In the genomic region with DNA sequence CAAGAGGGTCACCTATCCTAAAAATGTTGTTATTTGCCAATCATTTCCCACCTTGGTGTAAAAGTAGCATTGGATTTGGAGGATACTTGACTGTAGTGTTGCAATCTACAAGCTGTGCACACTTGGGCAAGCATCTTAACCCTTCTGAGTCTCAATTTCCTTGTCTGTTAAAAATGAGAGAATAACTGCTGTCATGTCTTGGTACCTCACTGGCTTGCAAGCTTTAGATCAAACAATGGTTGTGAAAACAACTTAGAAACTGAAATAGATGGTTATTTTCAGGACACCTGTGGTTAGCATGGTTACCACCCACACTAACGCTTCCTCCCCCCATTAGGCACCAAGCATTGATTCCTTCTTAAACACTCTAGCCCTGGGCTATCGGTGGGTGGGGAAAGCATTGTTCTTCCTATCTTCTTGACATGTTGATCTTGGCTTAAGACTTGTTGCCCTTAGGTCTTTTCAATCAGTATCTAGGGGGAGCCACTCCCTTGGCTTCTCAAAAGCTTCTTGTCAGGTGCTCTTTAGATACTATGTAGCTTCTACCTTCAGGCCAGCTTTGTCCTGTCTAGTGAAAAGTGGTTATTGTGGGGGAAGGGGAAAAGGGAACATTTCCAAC, we compare ENCODE assay signal across 8 cellular contexts. TPM values are rescaled to one million over a fixed set of nuclear protein-coding genes. Genes with fewer than 3 reads are reported as not detected.
DNase-seq lines count a peak whose midpoint lies in the region; ATAC-seq, FAIRE-seq and TF ChIP-seq lines count a peak whose summit lies in the region.

No MANE protein-coding gene starts in this region.

- H3K27ac Mint-ChIP-seq in Calu3 (ENCODE audit: unreplicated experiment) = no peak overlapping the region

- CTCF ChIA-PET in Calu3 (lab: Charles Lee) = interaction anchor here (1.5 kb wide), 1 partner anchor 10 kb away, joined by 3 read pairs; no protein-coding TSS in a partner anchor

- no peaks in the 10 kb centered on the region for H3K9me3 Mint-ChIP-seq in Calu3 (ENCODE audit: low read depth, unreplicated experiment)

- no peaks in the 10 kb centered on the region for H3K36me3 Mint-ChIP-seq in Calu3 (ENCODE audit: insufficient read depth, unreplicated experiment)

- BruUV-seq in Calu3 (replicated peaks; lab: Mats Ljungman, UMichigan) = no TSS peak

- FAIRE-seq in pancreas (lab: Jason Lieb, UNC) = no peak

- H3K4me3 ChIP-seq in lung = no peak overlapping the region
- H3K4me3 ChIP-seq in SJCRH30 = no peak overlapping the region
- no peak overlapping the region for H3K4me3 ChIP-seq in pancreas

- peaks cover 11% of the 10 kb centered on the region for H3K4me1 Mint-ChIP-seq in Calu3 (ENCODE audit: low read depth, unreplicated experiment)

- H3K4me1 ChIP-seq in lung (ENCODE audit: control insufficient read depth in 2 of 2, insufficient read depth in 2 of 2, low read length in 2 of 2) = no peaks in the 10 kb centered on the region
- peaks cover 33% of the 10 kb centered on the region for H3K4me1 ChIP-seq in SJCRH30
- no peaks in the 10 kb centered on the region for H3K4me1 ChIP-seq in pancreas

- no peak for DNase-seq in lung (ENCODE audit: low spot score)
- no peak for DNase-seq in Calu3
- DNase-seq in SJCRH30 = no peak
- no peak for DNase-seq in NCI-H2107 (lab: John Stamatoyannopoulos, UW)
- no peak for DNase-seq in pancreas

- no peak overlapping the region for H3K4me3 Mint-ChIP-seq in Calu3 (ENCODE audit: low read depth, unreplicated experiment)

- no peaks in the 10 kb centered on the region for H3K36me3 ChIP-seq in lung (ENCODE audit: control insufficient read depth in 2 of 2, insufficient read depth in 2 of 2, low read length in 2 of 2)
- H3K36me3 ChIP-seq in SJCRH30 = no peaks in the 10 kb centered on the region
- H3K36me3 ChIP-seq in pancreas = no peaks in the 10 kb centered on the region

- H3K9me3 ChIP-seq in lung (ENCODE audit: control insufficient read depth in 2 of 2, insufficient read depth in 1 of 2, low read length in 1 of 2) (no peaks in the 10 kb centered on the region), SJCRH30 (replicated peaks) (no peaks in the 10 kb centered on the region), pancreas (no peaks in the 10 kb centered on the region)

- intact Hi-C loops in Calu3 (cut with micrococcal nuclease; ENCODE audit: unreplicated experiment) (no loop called here), pancreas (cut with DNase I) (no loop called here)

- peak; percentile 88 for ATAC-seq in GM18861 (IDR thresholded peaks at IDR 0.05; ENCODE audit: unreplicated experiment)
- ATAC-seq in GM21576 (IDR thresholded peaks at IDR 0.05; ENCODE audit: unreplicated experiment) = peak; percentile 88
- ATAC-seq in HG03457 (IDR thresholded peaks at IDR 0.05; ENCODE audit: unreplicated experiment) = peak; percentile 88
- peak; percentile 12 for ATAC-seq in lung (ENCODE audit: insufficient read depth, low FRiP score)
- no peak for ATAC-seq in pancreas

- 39 to 65% methylated on average over 2 of the region's 2 CpGs for WGBS in lung, 2 donors
- 58 to 61% methylated on average over 2 of the region's 2 CpGs for WGBS in pancreas, 2 donors

- H3K27me3 Mint-ChIP-seq in Calu3 (ENCODE audit: unreplicated experiment) = no peaks in the 10 kb centered on the region

- no peaks in the 10 kb centered on the region for H3K27me3 ChIP-seq in lung (ENCODE audit: control insufficient read depth, insufficient read depth)
- no peaks in the 10 kb centered on the region for H3K27me3 ChIP-seq in SJCRH30
- no peaks in the 10 kb centered on the region for H3K27me3 ChIP-seq in pancreas

- TF ChIP-seq CTCF in lung (IDR thresholded peaks at IDR 0.05; ENCODE audit: control extremely low read depth, extremely low read depth) (no peak), Calu3 (IDR thresholded peaks at IDR 0.05; ENCODE audit: unreplicated experiment) (no peak), pancreas (IDR thresholded peaks at IDR 0.05) (no peak)

- H3K27ac ChIP-seq in lung (ENCODE audit: low read depth in 1 of 2, low read length in 1 of 2) = no peak overlapping the region
- H3K27ac ChIP-seq in SJCRH30 = no peak overlapping the region
- no peak overlapping the region for H3K27ac ChIP-seq in pancreas

RNA-seq across cellular contexts. Expression of a gene that starts 10.6 kb away (rescaled TPM):
- total RNA-seq in lung (10 to 100 TPM in 1 of 2 donors, 1 to 10 TPM in 1; 9.9 to 11.8 TPM), Calu3 (2022) (10.3 and 16.2 TPM in 2 replicates), pancreas (10 to 100 TPM in 1 of 6 donors, 1 to 10 TPM in 5; 4.5 to 14.4 (median 5.7) TPM)
- polyA plus RNA-seq in lung (1 to 10 TPM in 1 of 2 donors, under 1 TPM in 1; 0.79 to 1.8 TPM), pancreas (1 to 10 TPM; 1.1 to 2.8 TPM)
- total RNA-seq in SJCRH30 (2014; rRNA removed; shearing (Covaris generic)) = 42.7 and 43.2 TPM in 2 replicates

Comparison
In these comparisons a context has a peak if more than half of its experiments do, and no peak if none do; other contexts are left out.
1. ATAC-seq: peak in GM18861 (single experiment), GM21576 (single experiment), HG03457 (single experiment) and lung (single experiment); none in pancreas (0 of 4).